In the genomic region with DNA sequence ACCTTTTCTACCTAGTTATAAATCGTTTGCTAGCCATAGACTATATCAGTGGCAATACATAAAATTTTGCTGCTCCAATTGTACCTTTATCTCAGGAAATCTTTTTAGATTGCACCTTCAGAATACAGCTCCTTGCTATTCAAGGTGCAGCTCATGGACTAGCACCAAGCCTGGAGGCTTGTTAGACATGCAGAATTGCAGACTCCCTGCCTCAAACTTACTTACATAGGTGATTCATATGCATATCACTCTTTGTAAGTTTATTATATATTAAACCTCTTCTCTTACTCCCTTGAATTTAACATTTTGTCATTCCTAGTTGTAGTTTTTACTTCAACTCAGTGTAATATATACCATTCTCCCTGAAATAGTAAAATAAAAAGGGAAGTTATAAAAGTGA, we compare ENCODE assay signal across 26 cellular contexts.
DNase-seq lines count a peak whose midpoint lies in the region; ATAC-seq, FAIRE-seq and TF ChIP-seq lines count a peak whose summit lies in the region.
"Had no signal": no experiment of that assay in that cellular context is flagged by ENCODE, and none has a peak within 500 bp of the region (broad histone marks: within the 10 kb centered on the region; RNA-seq: fewer than 3 reads in every experiment).

No MANE protein-coding gene starts in this region.

- H3K36me3 ChIP-seq in GM23338 (ENCODE audit: insufficient read depth): no peaks in the 10 kb centered on the region
- H3K36me3 ChIP-seq in Karpas-422 (ENCODE audit: insufficient read depth, low read length): no peaks in the 10 kb centered on the region
- H3K36me3 ChIP-seq: BE2C; BLaER1 treated with 17β-estradiol and CSF1 and Interleukin-3, amounts not matched to agents 10 nM and 100 nM had no signal

- no peak for FAIRE-seq in GM12891 (lab: Jason Lieb, UNC)
- FAIRE-seq: A549, D721Med, GM12878, GM18507 had no signal

- H3K79me2 ChIP-seq in GM23338 (replicated peaks; ENCODE audit: insufficient read depth) (no peaks in the 10 kb centered on the region), Karpas-422 (ENCODE audit: low read length) (no peaks in the 10 kb centered on the region)

- H3K36me3 Mint-ChIP-seq in GM23338 (ENCODE audit: low read depth): no peaks in the 10 kb centered on the region
- H3K36me3 Mint-ChIP-seq: CD14-positive monocyte; CD8-positive, alpha-beta memory T cell had no signal

- no peak overlapping the region for H3K27ac Mint-ChIP-seq in GM23338
- H3K27ac Mint-ChIP-seq: CD14-positive monocyte; CD4-positive, alpha-beta T cell; CD8-positive, alpha-beta memory T cell; H9; HFFc6 had no signal

- H3K4me2 ChIP-seq in GM23338: 0 out of 2 replicates have a peak overlapping the region, but pooled peaks have one; percentile 12
- H3K4me2 ChIP-seq in Karpas-422 (ENCODE audit: low read depth, low read length, poor library complexity, severe bottlenecking): no peak overlapping the region
- H3K4me2 ChIP-seq: A549; BLaER1 treated with 17β-estradiol and CSF1 and Interleukin-3, amounts not matched to agents 10 nM and 100 nM had no signal

- H3K27ac ChIP-seq in GM23338 (ENCODE audit: low read depth) (no peak overlapping the region), Karpas-422 (ENCODE audit: low read length) (no peak overlapping the region)
- H3K27ac ChIP-seq: A549; BLaER1 treated with 17β-estradiol and CSF1 and Interleukin-3, amounts not matched to agents 10 nM and 100 nM had no signal

- H3F3A ChIP-seq in GM23338 (replicated peaks; ENCODE audit: low read depth): no peaks in the 10 kb centered on the region

- H2AFZ ChIP-seq in GM23338 (no peak overlapping the region), Karpas-422 (ENCODE audit: low read length) (0 out of 2 replicates have a peak overlapping the region, but pooled peaks have one; percentile 7)

- no peak for TF ChIP-seq POLR2A in GM12891 (IDR thresholded peaks at IDR 0.05; ENCODE audit: low read depth, low read length)

- no peaks in the 10 kb centered on the region for H3K27me3 ChIP-seq in GM23338 (ENCODE audit: insufficient read depth)
- H3K27me3 ChIP-seq in Karpas-422 (ENCODE audit: low read length): no peaks in the 10 kb centered on the region
- H3K27me3 ChIP-seq: BE2C; BLaER1 treated with 17β-estradiol and CSF1 and Interleukin-3, amounts not matched to agents 10 nM and 100 nM had no signal

- no peak overlapping the region for H3K4me3 Mint-ChIP-seq in GM23338
- H3K4me3 Mint-ChIP-seq: CD14-positive monocyte; CD4-positive, alpha-beta T cell; CD8-positive, alpha-beta memory T cell; H9; HFFc6 had no signal

- no peaks in the 10 kb centered on the region for H3K27me3 Mint-ChIP-seq in GM23338 (ENCODE audit: insufficient read depth, low read depth, poor library complexity)
- H3K27me3 Mint-ChIP-seq: CD4-positive, alpha-beta T cell; CD8-positive, alpha-beta memory T cell had no signal

- no peaks in the 10 kb centered on the region for H3K9me3 ChIP-seq in Karpas-422 (ENCODE audit: low read length)
- H3K9me3 ChIP-seq: A549; BE2C; BLaER1 treated with 17β-estradiol and CSF1 and Interleukin-3, amounts not matched to agents 10 nM and 100 nM had no signal

- no peaks in the 10 kb centered on the region for H3K9me3 Mint-ChIP-seq in GM23338
- H3K9me3 Mint-ChIP-seq: H9 had no signal

- H3K4me3 ChIP-seq in GM23338 (no peak overlapping the region), Karpas-422 (ENCODE audit: low read length) (no peak overlapping the region), epithelial cell of esophagus (ENCODE audit: low read length) (no peak overlapping the region)
- H3K4me3 ChIP-seq: A549; BLaER1 treated with 17β-estradiol and CSF1 and Interleukin-3, amounts not matched to agents 10 nM and 100 nM; GM12878 had no signal

- intact Hi-C loops in cardiac septum (cut with DNase I): no loop called here

- H3K4me1 ChIP-seq in GM23338 (ENCODE audit: insufficient read depth) (peaks cover 4% of the 10 kb centered on the region; the same call in 1 of the 2 replicates), Karpas-422 (ENCODE audit: low read length) (peaks cover 28% of the 10 kb centered on the region)
- H3K4me1 ChIP-seq: BE2C; BLaER1 treated with 17β-estradiol and CSF1 and Interleukin-3, amounts not matched to agents 10 nM and 100 nM had no signal

- no peak overlapping the region for H3K9ac ChIP-seq in Karpas-422 (ENCODE audit: low read length)
- H3K9ac ChIP-seq: BLaER1 treated with 17β-estradiol and CSF1 and Interleukin-3, amounts not matched to agents 10 nM and 100 nM had no signal

- no peak for ATAC-seq in GM23338
- ATAC-seq in GM19452 (IDR thresholded peaks at IDR 0.05; ENCODE audit: unreplicated experiment): no peak
- ATAC-seq: A549, GM12878, HCT116 had no signal

- H3K9me2 ChIP-seq in GM23338 (ENCODE audit: insufficient read depth) (no peaks in the 10 kb centered on the region), Karpas-422 (replicated peaks; ENCODE audit: insufficient read depth, low read length) (no peaks in the 10 kb centered on the region)

- H4K20me1 ChIP-seq in GM23338 (replicated peaks; ENCODE audit: insufficient read depth): no peaks in the 10 kb centered on the region
- H4K20me1 ChIP-seq in Karpas-422 (ENCODE audit: insufficient read depth, low read depth, low read length): no peaks in the 10 kb centered on the region
- H4K20me1 ChIP-seq: BLaER1 treated with 17β-estradiol and CSF1 and Interleukin-3, amounts not matched to agents 10 nM and 100 nM had no signal

- DNase-seq in GM23338 (ENCODE audit: low spot score) (no peak), Karpas-422 (no peak), epithelial cell of esophagus (ENCODE audit: low read depth) (peak; percentile 42), kidney tubule cell (ENCODE audit: low spot score) (peak; percentile 20), GM12891 (ENCODE audit: insufficient read length, low spot score) (no peak), cardiac septum (ENCODE audit: low spot score) (no peak)
- DNase-seq: 8988T; ACHN; AML-193; BE2C; CD4-positive, alpha-beta T cell; CD8-positive, alpha-beta memory T cell; DMS 273 treated with DMSO at 0.1 percent for 48 hours; DMS79; EL; GDM1; H9; HFFc6 had no signal

- H3K4me1 Mint-ChIP-seq in GM23338: peaks cover 10% of the 10 kb centered on the region; the same call in 2 of the 3 replicates
- H3K4me1 Mint-ChIP-seq: CD14-positive monocyte; CD8-positive, alpha-beta memory T cell had no signal

- TF ChIP-seq CTCF in GM23338 (conservative IDR thresholded peaks at IDR 0.05; ENCODE audit: low read depth in 2 of 2): no peak
- no peak for TF ChIP-seq CTCF in epithelial cell of esophagus (IDR thresholded peaks at IDR 0.05; ENCODE audit: insufficient read depth, low read depth, low read length, missing control alignments)

TF ChIP-seq in GM23338, 12 proteins besides CTCF, POLR2A, EP300 and RAD21 (continues in another document):
- TF ChIP-seq ETS1 (IDR thresholded peaks at IDR 0.05) (no peak), ZNF331 (CRISPR knock-in tag; IDR thresholded peaks at IDR 0.05; ENCODE audit: low read depth) (no peak), NANOG (IDR thresholded peaks at IDR 0.05; ENCODE audit: borderline replicate concordance) (no peak), STAT1 (IDR thresholded peaks at IDR 0.05; ENCODE audit: unreplicated experiment) (no peak), POLR2AphosphoS5 (IDR thresholded peaks at IDR 0.05; ENCODE audit: low read depth) (no peak)

TF ChIP-seq in GM12891, 5 proteins besides CTCF, POLR2A, EP300 and RAD21:
- TF ChIP-seq PAX5 (IDR thresholded peaks at IDR 0.05; ENCODE audit: insufficient read depth, low read length, severe bottlenecking) (no peak), SPI1 (IDR thresholded peaks at IDR 0.05; ENCODE audit: low read depth, low read length) (no peak), TAF1 (IDR thresholded peaks at IDR 0.05; ENCODE audit: low read depth, low read length) (no peak), POLR2AphosphoS5 (IDR thresholded peaks at IDR 0.05; ENCODE audit: low read depth, low read length) (no peak), POU2F2 (IDR thresholded peaks at IDR 0.05; ENCODE audit: low read depth, low read length) (no peak)

Comparison
In these comparisons a context has a peak if more than half of its experiments do, and no peak if none do; other contexts are left out.
1. DNase-seq: peak in epithelial cell of esophagus (single experiment) and kidney tubule cell (single experiment); none in GM23338 (single experiment), Karpas-422 (single experiment), GM12891 (single experiment) and cardiac septum (single experiment).